ENCODE assay signal across 8 cellular contexts in genomic region chr16:84726670-84727467, GRCh38. TPM values are rescaled to one million over a fixed set of nuclear protein-coding genes. Genes with fewer than 3 reads are reported as not detected.
DNase-seq lines count a peak whose midpoint lies in the region; ATAC-seq and TF ChIP-seq lines count a peak whose summit lies in the region.

No MANE protein-coding gene starts in this region.

- ATAC-seq in GM19395 (IDR thresholded peaks at IDR 0.05; ENCODE audit: unreplicated experiment) (peak; percentile 21), GM18867 (IDR thresholded peaks at IDR 0.05; ENCODE audit: unreplicated experiment) (no peak)

- TF ChIP-seq POLR2A in esophagus muscularis mucosa (IDR thresholded peaks at IDR 0.05; ENCODE audit: low read depth), result no peak

- WGBS in esophagus muscularis mucosa, result 64% methylated on average over 14 of the region's 14 CpGs

- peak overlapping the region; percentile 38 to 66 (median 57) for H3K27ac ChIP-seq in esophagus muscularis mucosa (replicated peaks in 1 of 4)

- H3K4me3 ChIP-seq in esophagus muscularis mucosa, result peak overlapping the region in 2 of 4 donors; percentile 2 to 19

- intact Hi-C loops in esophagus muscularis mucosa (cut with DNase I), result loop anchor here (1.0 to 5.0 kb wide), 2 partner anchors 55 to 215 kb away; no protein-coding TSS in a partner anchor

- DNase-seq in MV-4-11 (lab: John Stamatoyannopoulos, UW) (peak; percentile 97), esophagus muscularis mucosa (ENCODE audit: extremely low spot score) (no peak), 8988T (no peak), SHP77 treated with DMSO at 0.1 percent for 48 hours (lab: John Stamatoyannopoulos, UW) (no peak), iPS-NIHi11 (ENCODE audit: low spot score) (no peak)
- peak; percentile 36 for DNase-seq in stimulated activated CD8-positive, alpha-beta memory T cell treated with anti-CD3 and anti-CD28 coated beads, Interleukin-4, amount 100 ng/mL, for 48 hours

- H3K27me3 ChIP-seq in esophagus muscularis mucosa, result no peaks in the 10 kb centered on the region

- H3K4me1 ChIP-seq in esophagus muscularis mucosa, result peaks cover 52 to 80% (median 67%) of the 10 kb centered on the region in 4 donors

- H3K36me3 ChIP-seq in esophagus muscularis mucosa, result no peaks in the 10 kb centered on the region

- TF ChIP-seq CTCF in esophagus muscularis mucosa (IDR thresholded peaks at IDR 0.05), result no peak

- H3K9me3 ChIP-seq in esophagus muscularis mucosa, result no peaks in the 10 kb centered on the region

- no peak for TF ChIP-seq EP300 in esophagus muscularis mucosa (IDR thresholded peaks at IDR 0.05)

RNA-seq across cellular contexts. Expression of gene USP10, which starts 27.1 kb away (rescaled TPM):
- total RNA-seq in esophagus muscularis mucosa, result 10 to 100 TPM; 45.3 to 71.2 (median 59.3) TPM

Comparison
In these comparisons a context has a peak if more than half of its experiments do, and no peak if none do; other contexts are left out.
1. DNase-seq: peak in MV-4-11 (single experiment) and stimulated activated CD8-positive, alpha-beta memory T cell treated with anti-CD3 and anti-CD28 coated beads, Interleukin-4, amount 100 ng/mL, for 48 hours (single experiment); none in esophagus muscularis mucosa (single experiment), 8988T (single experiment), SHP77 treated with DMSO at 0.1 percent for 48 hours (single experiment) and iPS-NIHi11 (single experiment).